Comparison of ENCODE assay signal across 16 cellular contexts in the genomic region with DNA sequence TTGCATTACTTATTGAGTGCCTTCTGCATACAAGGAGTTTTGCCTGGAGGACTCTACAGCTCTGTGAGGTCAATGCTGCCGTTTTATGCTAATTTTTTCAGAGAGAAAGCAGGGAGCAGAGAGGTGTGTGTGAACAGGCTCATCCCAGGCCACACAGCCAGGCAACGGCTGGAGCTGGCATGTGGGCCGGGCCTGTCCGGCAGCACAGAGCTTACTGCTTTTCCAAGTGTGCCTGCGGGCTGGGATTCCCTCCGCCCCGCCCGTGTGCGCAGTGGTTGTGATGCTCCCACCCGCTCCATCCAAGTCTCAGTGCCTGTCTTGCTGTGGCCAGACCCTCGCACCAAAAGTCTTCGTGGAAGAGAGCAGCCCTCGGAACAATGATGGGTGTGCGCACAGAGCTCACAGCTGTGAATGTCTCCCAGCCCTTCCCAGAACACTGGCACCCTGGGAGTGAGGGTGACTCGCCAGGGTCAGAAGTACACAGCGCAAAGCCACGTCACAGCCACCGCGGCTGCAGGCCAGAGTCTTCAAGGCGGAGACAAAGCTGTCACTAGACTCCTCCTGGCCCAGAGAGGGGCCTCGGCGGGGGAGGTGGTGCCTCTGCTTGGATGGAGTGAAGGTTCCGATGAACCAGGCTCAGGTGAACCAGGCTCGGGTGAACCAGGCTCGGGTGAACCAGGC.
DNase-seq lines count a peak whose midpoint lies in the region; ATAC-seq and TF ChIP-seq lines count a peak whose summit lies in the region.
"Had no signal": no experiment of that assay in that cellular context is flagged by ENCODE, and none has a peak within 500 bp of the region (broad histone marks: within the 10 kb centered on the region; RNA-seq: fewer than 3 reads in every experiment).

No MANE protein-coding gene starts in this region.

- TF ChIP-seq CTCF in AG10803 (conservative IDR thresholded peaks at IDR 0.05; ENCODE audit: low read length), result no peak
- TF ChIP-seq CTCF in foreskin fibroblast (IDR thresholded peaks at IDR 0.05; ENCODE audit: low read depth, low read length), result no peak

- DNase-seq in AG10803 (ENCODE audit: low read depth) (peak; percentile 58), RPMI7951 (ENCODE audit: low read depth) (peak; percentile 66), foreskin fibroblast (peak; percentile 56 to 82), posterior vena cava (ENCODE audit: low spot score) (peak; percentile 88), NOMO-1 treated with DMSO at 0.1 percent for 48 hours (lab: John Stamatoyannopoulos, UW; ENCODE audit: unreplicated experiment) (no peak), NCI-H1417 (lab: John Stamatoyannopoulos, UW) (no peak)
- DNase-seq in stimulated activated naive CD4-positive, alpha-beta T cell (lab: John Stamatoyannopoulos, UW), result no peak
- DNase-seq: activated naive CD4-positive, alpha-beta T cell treated with Interleukin-2 at 50 U/mL for 16 hours; effector memory CD8-positive, alpha-beta T cell; naive B cell; NCI-H446 treated with DMSO at 0.1 percent for 48 hours; stimulated activated CD4-positive, alpha-beta T cell treated with anti-CD3 and anti-CD28 coated beads, Interleukin-2, amount 100 ng/mL, for 24 hours; stimulated activated CD8-positive, alpha-beta memory T cell treated with anti-CD3 and anti-CD28 coated beads, Interleukin-4, amount 100 ng/mL, for 48 hours had no signal

- intact Hi-C loops in posterior vena cava (cut with DNase I), result no loop called here

- no peak for ATAC-seq in SK-N-SH treated with all-trans-retinoic acid at 6 μM for 48 hours
- ATAC-seq: effector memory CD8-positive, alpha-beta T cell had no signal

- H3K4me3 ChIP-seq in AG10803 (ENCODE audit: low read length), result no peak overlapping the region
- H3K4me3 ChIP-seq in foreskin fibroblast (ENCODE audit: low read depth in 1 of 2, low read length in 2 of 2), result no peak overlapping the region
- H3K4me3 ChIP-seq: breast epithelium, upper lobe of left lung had no signal

TF ChIP-seq in SK-N-SH treated with all-trans-retinoic acid at 6 μM for 48 hours, 23 proteins besides CTCF, POLR2A, EP300 and RAD21:
- TF ChIP-seq ZFP30 (CRISPR knock-in tag; IDR thresholded peaks at IDR 0.05), result no peak
- no peak for TF ChIP-seq ZNF8 (CRISPR knock-in tag; IDR thresholded peaks at IDR 0.05)
- no peak for TF ChIP-seq ESRRG (CRISPR knock-in tag; IDR thresholded peaks at IDR 0.05)
- no peak for TF ChIP-seq ZNF70 (CRISPR knock-in tag; IDR thresholded peaks at IDR 0.05)
- no peak for TF ChIP-seq ISL1 (CRISPR knock-in tag; IDR thresholded peaks at IDR 0.05)
- TF ChIP-seq, protein P1, sequence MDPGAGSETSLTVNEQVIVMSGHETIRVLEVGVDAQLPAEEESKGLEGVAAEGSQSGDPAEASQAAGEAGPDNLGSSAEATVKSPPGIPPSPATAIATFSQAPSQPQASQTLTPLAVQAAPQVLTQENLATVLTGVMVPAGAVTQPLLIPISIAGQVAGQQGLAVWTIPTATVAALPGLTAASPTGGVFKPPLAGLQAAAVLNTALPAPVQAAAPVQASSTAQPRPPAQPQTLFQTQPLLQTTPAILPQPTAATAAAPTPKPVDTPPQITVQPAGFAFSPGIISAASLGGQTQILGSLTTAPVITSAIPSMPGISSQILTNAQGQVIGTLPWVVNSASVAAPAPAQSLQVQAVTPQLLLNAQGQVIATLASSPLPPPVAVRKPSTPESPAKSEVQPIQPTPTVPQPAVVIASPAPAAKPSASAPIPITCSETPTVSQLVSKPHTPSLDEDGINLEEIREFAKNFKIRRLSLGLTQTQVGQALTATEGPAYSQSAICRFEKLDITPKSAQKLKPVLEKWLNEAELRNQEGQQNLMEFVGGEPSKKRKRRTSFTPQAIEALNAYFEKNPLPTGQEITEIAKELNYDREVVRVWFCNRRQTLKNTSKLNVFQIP (CRISPR knock-in tag; IDR thresholded peaks at IDR 0.05; ENCODE audit: borderline replicate concordance, low read depth), result no peak
- no peak for TF ChIP-seq TCF4 (CRISPR knock-in tag; IDR thresholded peaks at IDR 0.05; ENCODE audit: borderline replicate concordance)
- TF ChIP-seq ZC3H10 (CRISPR knock-in tag; IDR thresholded peaks at IDR 0.05), result no peak
TF ChIP-seq in SK-N-SH treated with all-trans-retinoic acid at 6 μM for 48 hours: peak in this region for 0.

Comparison
In these comparisons a context has a peak if more than half of its experiments do, and no peak if none do; other contexts are left out.
1. DNase-seq: peak in AG10803 (single experiment), RPMI7951 (single experiment), foreskin fibroblast (2 of 2) and posterior vena cava (single experiment); none in stimulated activated naive CD4-positive, alpha-beta T cell (0 of 6), NOMO-1 treated with DMSO at 0.1 percent for 48 hours (single experiment) and NCI-H1417 (0 of 3).